ENCODE assay signal across 18 cellular contexts in the genomic region with DNA sequence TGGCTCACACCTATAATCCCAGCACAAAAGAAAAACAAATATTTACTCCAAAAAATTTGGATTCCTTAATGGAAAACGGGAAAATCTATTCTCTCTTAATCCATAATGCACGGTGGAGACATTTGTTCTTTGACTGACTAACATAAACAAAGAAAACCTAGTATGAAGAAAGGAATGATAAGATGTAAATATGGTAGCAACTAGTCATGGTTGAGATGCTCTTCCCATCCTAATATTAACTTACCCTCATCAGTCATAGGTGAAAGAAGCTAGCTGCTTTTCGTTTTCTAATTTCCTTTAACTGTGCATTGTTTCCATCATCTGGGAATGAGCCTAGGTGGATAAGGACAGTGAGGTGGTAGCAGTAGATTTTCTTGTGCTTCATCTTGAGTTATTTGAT.
"Had no signal": no experiment of that assay in that cellular context is flagged by ENCODE, and none has a peak within 500 bp of the region (broad histone marks: within the 10 kb centered on the region; RNA-seq: fewer than 3 reads in every experiment).

No MANE protein-coding gene starts in this region.

- DNase-seq: KBM-7, MV-4-11, NCI-H1048, NCI-H1105, NCI-H1436 treated with DMSO at 0.1 percent for 48 hours, NCI-H1694, NCI-H2029 treated with DMSO at 0.1 percent for 48 hours, NCI-H2171, NCI-H226, NCI-H446, NCI-H510A, NCI-H524 treated with DMSO at 0.1 percent for 48 hours, NCI-H69, NCI-H774, SHP77, SK-N-SH, T-helper 1 cell had no signal

- H3K27ac ChIP-seq: RWPE1 had no signal

- H3K4me2 ChIP-seq: SK-N-SH had no signal

- H3K9me3 ChIP-seq: SK-N-SH had no signal

- H3K9ac ChIP-seq: SK-N-SH had no signal
